In the genomic region with DNA sequence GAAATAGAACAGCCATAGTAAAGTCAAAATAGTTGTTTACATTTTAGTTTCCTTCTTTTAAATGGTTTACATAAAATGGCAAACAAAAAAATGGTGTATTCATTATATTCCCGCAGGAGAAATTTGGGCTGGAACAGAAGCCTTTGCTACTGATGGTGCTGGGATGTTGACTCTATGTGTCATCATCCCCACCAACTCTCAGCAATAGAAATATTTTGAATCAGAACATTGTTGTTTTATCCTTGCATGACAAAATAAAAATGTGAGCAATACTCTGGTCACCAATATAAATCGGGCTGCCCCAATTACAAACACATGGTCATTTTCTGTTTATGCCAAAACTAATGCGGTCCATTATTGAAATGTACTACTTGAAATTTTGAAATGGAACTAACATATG, we compare ENCODE assay signal across 23 cellular contexts.
"Had no signal": no experiment of that assay in that cellular context is flagged by ENCODE, and none has a peak within 500 bp of the region (broad histone marks: within the 10 kb centered on the region; RNA-seq: fewer than 3 reads in every experiment).

No MANE protein-coding gene starts in this region.

- DNase-seq: activated CD4-positive, alpha-beta T cell treated with anti-CD3 and anti-CD28 coated beads for 48 hours; activated CD4-positive, alpha-beta T cell treated with anti-CD3 and anti-CD28 coated beads, Interleukin-2, amount 50 U/mL, for 4 hours; activated CD4-positive, CD25-positive, alpha-beta regulatory T cell treated with anti-CD3 and anti-CD28 coated beads, Interleukin-2, amount 50 U/mL, for 72 hours; activated CD8-positive, alpha-beta memory T cell treated with anti-CD3 and anti-CD28 coated beads, Interleukin-2, amount 50 U/mL, for 48 hours; activated CD8-positive, alpha-beta T cell treated with anti-CD3 and anti-CD28 coated beads, Interleukin-2, amount 10 ng/mL, durations not matched to agents 7 days and 5 days; activated naive CD4-positive, alpha-beta T cell treated with anti-CD3 and anti-CD28 coated beads, Interleukin-2, amount 50 U/mL, for 16 hours; activated naive CD8-positive, alpha-beta T cell treated with anti-CD3 and anti-CD28 coated beads, Interleukin-2, amount 10 ng/mL, durations not matched to agents 7 days and 5 days; activated T-cell treated with anti-CD3 and anti-CD28 coated beads, Interleukin-2, amount 50 U/mL, for 1 hour; brain microvascular endothelial cell; cerebellar nuclear complex; Kasumi-1; KBM-7; MV-4-11; NCI-H1092 treated with DMSO at 0.1 percent for 48 hours; NCI-H1417 treated with DMSO at 0.1 percent for 48 hours; NCI-H1694; NCI-H2081; NCI-H446; NCI-H524; PC-9; SHP77 treated with DMSO at 0.1 percent for 48 hours had no signal

- H2AFZ ChIP-seq: PC-9 had no signal

- H3K27ac ChIP-seq: brain microvascular endothelial cell, cardiac muscle cell, PC-9 had no signal

- H3K4me3 ChIP-seq: cardiac muscle cell, PC-9 had no signal

- H3K27me3 ChIP-seq: brain microvascular endothelial cell, cardiac muscle cell had no signal

- ATAC-seq: activated CD8-positive, alpha-beta T cell treated with anti-CD3 and anti-CD28 coated beads, Interleukin-2, amount 10 ng/mL, durations not matched to agents 7 days and 5 days; WTC11 had no signal

- H3K4me2 ChIP-seq: PC-9 had no signal

- H3K36me3 ChIP-seq: brain microvascular endothelial cell, cardiac muscle cell had no signal
